Comparison of ENCODE assay signal across 15 cellular contexts in the genomic region with DNA sequence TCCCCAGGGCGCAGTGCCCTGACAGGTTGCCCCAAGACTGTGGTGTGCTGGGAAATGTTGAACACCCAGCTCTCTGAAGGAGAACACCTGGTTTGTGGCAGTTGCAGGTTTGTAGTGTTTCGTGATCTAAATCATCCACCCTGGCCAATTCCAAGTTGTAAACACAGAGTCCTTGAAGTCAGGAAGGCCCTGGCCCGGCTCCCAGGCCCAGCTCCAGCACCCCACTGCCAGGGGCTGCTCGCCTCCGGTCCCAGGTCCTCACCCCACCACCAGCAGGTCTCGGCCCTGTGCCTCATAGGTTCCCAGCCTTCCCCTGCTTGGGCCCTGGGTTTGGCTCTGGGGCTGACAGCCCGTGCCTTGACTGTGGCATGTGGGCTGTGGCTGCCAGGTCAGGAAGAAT.
DNase-seq lines count a peak whose midpoint lies in the region; ATAC-seq and TF ChIP-seq lines count a peak whose summit lies in the region.
"Had no signal": no experiment of that assay in that cellular context is flagged by ENCODE, and none has a peak within 500 bp of the region (broad histone marks: within the 10 kb centered on the region; RNA-seq: fewer than 3 reads in every experiment).

No MANE protein-coding gene starts in this region.

- H3K27me3 Mint-ChIP-seq in activated CD4-positive, alpha-beta memory T cell treated with anti-CD3 and anti-CD28 coated beads, Interleukin-2, amount 10 ng/mL, durations not matched to agents 7 days and 5 days, result peaks cover 3% of the 10 kb centered on the region

- no peaks in the 10 kb centered on the region for H3K27me3 ChIP-seq in left lung
- H3K27me3 ChIP-seq in right atrium auricular region, result no peaks in the 10 kb centered on the region

- H3K36me3 ChIP-seq in left lung, result no peaks in the 10 kb centered on the region
- H3K36me3 ChIP-seq in right atrium auricular region, result no peaks in the 10 kb centered on the region

- peaks cover 0 to 4% of the 10 kb centered on the region in 2 donors for H3K4me1 ChIP-seq in left lung
- no peaks in the 10 kb centered on the region for H3K4me1 ChIP-seq in right atrium auricular region
- H3K4me1 ChIP-seq: A549 had no signal

- no peak overlapping the region for H3K4me3 Mint-ChIP-seq in activated CD4-positive, alpha-beta memory T cell treated with anti-CD3 and anti-CD28 coated beads, Interleukin-2, amount 10 ng/mL, durations not matched to agents 7 days and 5 days
- H3K4me3 Mint-ChIP-seq: CD8-positive, alpha-beta T cell; H9 had no signal

- DNase-seq in NCI-H1417 (lab: John Stamatoyannopoulos, UW) (peak in 2 of 3 experiments; percentile 26 to 33), NCI-H1417 treated with DMSO at 0.1 percent for 48 hours (lab: John Stamatoyannopoulos, UW) (no peak), left lung (peak in 1 of 2 donors; percentile 52), posterior vena cava (ENCODE audit: low spot score) (peak; percentile 81), right atrium auricular region (ENCODE audit: low spot score) (no peak), NCI-H2171 (lab: John Stamatoyannopoulos, UW) (no peak)
- no peak for DNase-seq in activated CD4-positive, alpha-beta memory T cell treated with anti-CD3 and anti-CD28 coated beads, Interleukin-2, amount 10 ng/mL, durations not matched to agents 7 days and 5 days
- DNase-seq: AML-193; Calu3; CD8-positive, alpha-beta T cell; GF-D8; GOT3; H9 had no signal

- no peaks in the 10 kb centered on the region for H3K9me3 Mint-ChIP-seq in activated CD4-positive, alpha-beta memory T cell treated with anti-CD3 and anti-CD28 coated beads, Interleukin-2, amount 10 ng/mL, durations not matched to agents 7 days and 5 days
- H3K9me3 Mint-ChIP-seq: CD8-positive, alpha-beta T cell had no signal

- intact Hi-C loops in left lung (cut with DNase I), result no loop called here
- intact Hi-C loops in posterior vena cava (cut with DNase I), result no loop called here

- CTCF ChIA-PET in activated CD4-positive, alpha-beta memory T cell treated with anti-CD3 and anti-CD28 coated beads, Interleukin-2, amount 10 ng/mL, durations not matched to agents 7 days and 5 days (lab: Charles Lee), result no interaction called here

- TF ChIP-seq CTCF in left lung (IDR thresholded peaks at IDR 0.05), result no peak
- TF ChIP-seq CTCF in right atrium auricular region (IDR thresholded peaks at IDR 0.05), result no peak

- no peak overlapping the region for H3K27ac Mint-ChIP-seq in activated CD4-positive, alpha-beta memory T cell treated with anti-CD3 and anti-CD28 coated beads, Interleukin-2, amount 10 ng/mL, durations not matched to agents 7 days and 5 days
- H3K27ac Mint-ChIP-seq: CD8-positive, alpha-beta T cell; H9 had no signal

- H3K4me1 Mint-ChIP-seq in activated CD4-positive, alpha-beta memory T cell treated with anti-CD3 and anti-CD28 coated beads, Interleukin-2, amount 10 ng/mL, durations not matched to agents 7 days and 5 days, result peaks cover 5% of the 10 kb centered on the region

- peak; percentile 23 for ATAC-seq in left lung
- ATAC-seq: A549; CD8-positive, alpha-beta T cell had no signal

- H3K9me3 ChIP-seq in left lung (no peaks in the 10 kb centered on the region), right atrium auricular region (no peaks in the 10 kb centered on the region)
- H3K9me3 ChIP-seq: A549 had no signal

- H3K27ac ChIP-seq in left lung (no peak overlapping the region), right atrium auricular region (no peak overlapping the region)
- H3K27ac ChIP-seq: 22Rv1, A549 had no signal

- no peak overlapping the region for H3K4me3 ChIP-seq in left lung
- no peak overlapping the region for H3K4me3 ChIP-seq in right atrium auricular region
- H3K4me3 ChIP-seq: A549 had no signal

- POLR2A ChIA-PET in activated CD4-positive, alpha-beta memory T cell treated with anti-CD3 and anti-CD28 coated beads, Interleukin-2, amount 10 ng/mL, durations not matched to agents 7 days and 5 days (lab: Charles Lee), result no interaction called here

- H3K36me3 Mint-ChIP-seq in activated CD4-positive, alpha-beta memory T cell treated with anti-CD3 and anti-CD28 coated beads, Interleukin-2, amount 10 ng/mL, durations not matched to agents 7 days and 5 days (ENCODE audit: low read depth), result no peaks in the 10 kb centered on the region
- H3K36me3 Mint-ChIP-seq: CD8-positive, alpha-beta T cell had no signal

Comparison
In these comparisons a context has a peak if more than half of its experiments do, and no peak if none do; other contexts are left out.
1. DNase-seq: peak in NCI-H1417 (2 of 3) and posterior vena cava (single experiment); none in NCI-H1417 treated with DMSO at 0.1 percent for 48 hours (single experiment), activated CD4-positive, alpha-beta memory T cell treated with anti-CD3 and anti-CD28 coated beads, Interleukin-2, amount 10 ng/mL, durations not matched to agents 7 days and 5 days (single experiment), right atrium auricular region (single experiment) and NCI-H2171 (single experiment).